ENCODE assay signal across 9 cellular contexts in the genomic region with DNA sequence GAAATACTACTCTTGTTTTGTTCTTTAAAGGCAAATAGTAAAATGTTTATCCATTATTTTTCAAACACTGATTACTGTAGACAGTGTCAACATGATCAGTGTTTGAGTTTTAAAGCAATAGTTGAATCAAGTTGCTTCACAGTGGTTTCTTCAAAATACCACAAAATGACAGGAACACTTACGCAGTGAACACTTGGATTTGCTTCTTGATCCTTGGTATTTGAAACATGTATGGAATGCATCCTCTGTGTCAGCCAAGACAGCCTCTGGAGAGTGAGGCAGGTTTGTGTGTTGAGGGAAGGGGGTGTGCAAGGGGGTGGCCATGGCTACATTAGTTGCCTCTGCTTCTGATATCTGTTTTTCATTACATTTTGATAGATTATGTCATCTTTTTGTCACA.
DNase-seq lines count a peak whose midpoint lies in the region; ATAC-seq, FAIRE-seq and TF ChIP-seq lines count a peak whose summit lies in the region.
"Had no signal": no experiment of that assay in that cellular context is flagged by ENCODE, and none has a peak within 500 bp of the region (broad histone marks: within the 10 kb centered on the region; RNA-seq: fewer than 3 reads in every experiment).

No MANE protein-coding gene starts in this region.

- no peak overlapping the region for H3K4me3 Mint-ChIP-seq in nephron

- peaks cover 49% of the 10 kb centered on the region for H3K4me1 Mint-ChIP-seq in nephron

- H3K27ac Mint-ChIP-seq in nephron = peak overlapping the region; percentile 77 to 91 (median 86)

- H3K9me3 Mint-ChIP-seq in nephron = no peaks in the 10 kb centered on the region

- H3K36me3 Mint-ChIP-seq in nephron (ENCODE audit: low read depth) = no peaks in the 10 kb centered on the region

- H3K27me3 Mint-ChIP-seq in nephron (ENCODE audit: low read depth) = no peaks in the 10 kb centered on the region

- ATAC-seq in GM21423 (IDR thresholded peaks at IDR 0.05; ENCODE audit: unreplicated experiment) = no peak

- TF ChIP-seq CTCF in nephron (IDR thresholded peaks at IDR 0.05; ENCODE audit: unreplicated experiment in 3 of 3) = no peak

- FAIRE-seq in RCC 7860 (lab: Jason Lieb, UNC) = peak; percentile 95

- DNase-seq in AG20443 (ENCODE audit: low spot score) (peak; percentile 77), RCC 7860 (ENCODE audit: low spot score) (peak; percentile 95), fibroblast of gingiva (ENCODE audit: low read depth) (peak; percentile 89), AML-193 (lab: John Stamatoyannopoulos, UW) (no peak), SIG-M5 treated with dmso at 0.1 percent for 504 hours (lab: John Stamatoyannopoulos, UW; ENCODE audit: unreplicated experiment) (no peak)
- DNase-seq in activated CD4-positive, alpha-beta T cell treated with anti-CD3 and anti-CD28 coated beads for 48 hours = no peak
- DNase-seq: NCI-H1105 had no signal

Comparison
In these comparisons a context has a peak if more than half of its experiments do, and no peak if none do; other contexts are left out.
1. DNase-seq: peak in AG20443 (single experiment), RCC 7860 (single experiment) and fibroblast of gingiva (single experiment); none in AML-193 (0 of 2), SIG-M5 treated with dmso at 0.1 percent for 504 hours (single experiment) and activated CD4-positive, alpha-beta T cell treated with anti-CD3 and anti-CD28 coated beads for 48 hours (single experiment).